In the genomic region with DNA sequence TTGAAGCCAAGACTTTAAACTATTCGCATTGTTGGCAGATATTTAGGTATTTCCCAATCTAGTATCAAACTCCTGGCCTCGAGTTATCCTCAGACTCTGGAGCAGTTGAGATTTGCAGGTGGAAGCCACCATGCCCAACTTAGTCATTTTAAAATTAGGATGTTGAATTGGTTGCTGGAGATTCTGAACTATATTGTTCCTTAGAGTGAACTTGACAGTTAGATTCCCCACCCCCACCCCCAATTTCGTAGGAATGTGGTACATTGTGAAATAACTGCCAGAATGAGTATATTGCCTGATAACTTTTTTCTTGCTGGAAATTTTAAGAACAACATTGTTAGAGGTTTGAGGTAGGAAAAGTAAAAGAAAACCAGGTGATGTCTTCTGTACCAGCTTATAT, we compare ENCODE assay signal across 14 cellular contexts. TPM values are rescaled to one million over a fixed set of nuclear protein-coding genes. Genes with fewer than 3 reads are reported as not detected.
DNase-seq lines count a peak whose midpoint lies in the region; ATAC-seq and TF ChIP-seq lines count a peak whose summit lies in the region.
"Had no signal": no experiment of that assay in that cellular context is flagged by ENCODE, and none has a peak within 500 bp of the region (broad histone marks: within the 10 kb centered on the region; RNA-seq: fewer than 3 reads in every experiment).

No MANE protein-coding gene starts in this region.

- H3K27me3 Mint-ChIP-seq in stimulated activated naive CD8-positive, alpha-beta T cell treated with anti-CD3 and anti-CD28 coated beads, Interleukin-15, Interleukin-2, amounts not matched to agents 100 ng/mL and 50 ng/mL, for 24 hours: no peaks in the 10 kb centered on the region
- H3K27me3 Mint-ChIP-seq: CD8-positive, alpha-beta memory T cell; central memory CD8-positive, alpha-beta T cell had no signal

- H3K27me3 ChIP-seq in right atrium auricular region: no peaks in the 10 kb centered on the region
- H3K27me3 ChIP-seq in upper lobe of right lung: no peaks in the 10 kb centered on the region

- H3K36me3 ChIP-seq in right atrium auricular region (no peaks in the 10 kb centered on the region), upper lobe of right lung (no peaks in the 10 kb centered on the region)

- H3K36me3 Mint-ChIP-seq in stimulated activated naive CD8-positive, alpha-beta T cell treated with anti-CD3 and anti-CD28 coated beads, Interleukin-15, Interleukin-2, amounts not matched to agents 100 ng/mL and 50 ng/mL, for 24 hours (ENCODE audit: low read depth): peaks cover 26% of the 10 kb centered on the region

- ATAC-seq in stimulated activated naive CD8-positive, alpha-beta T cell treated with anti-CD3 and anti-CD28 coated beads, Interleukin-15, Interleukin-2, amounts not matched to agents 100 U/mL and 50 U/mL, for 24 hours: no peak
- ATAC-seq in HG02884 (IDR thresholded peaks at IDR 0.05; ENCODE audit: unreplicated experiment) (no peak), upper lobe of right lung (no peak)
- ATAC-seq: right cardiac atrium had no signal

- H3K4me3 ChIP-seq in fibroblast of the aortic adventitia (ENCODE audit: low read depth, low read length): peak overlapping the region; percentile 47
- no peak overlapping the region for H3K4me3 ChIP-seq in right atrium auricular region
- H3K4me3 ChIP-seq in upper lobe of right lung: no peak overlapping the region

- no peaks in the 10 kb centered on the region for H3K9me3 ChIP-seq in right atrium auricular region
- no peaks in the 10 kb centered on the region for H3K9me3 ChIP-seq in upper lobe of right lung

- no peaks in the 10 kb centered on the region for H3K9me3 Mint-ChIP-seq in stimulated activated naive CD8-positive, alpha-beta T cell treated with anti-CD3 and anti-CD28 coated beads, Interleukin-15, Interleukin-2, amounts not matched to agents 100 ng/mL and 50 ng/mL, for 24 hours
- H3K9me3 Mint-ChIP-seq: CD8-positive, alpha-beta memory T cell; central memory CD8-positive, alpha-beta T cell had no signal

- H3K27ac Mint-ChIP-seq in stimulated activated naive CD8-positive, alpha-beta T cell treated with anti-CD3 and anti-CD28 coated beads, Interleukin-15, Interleukin-2, amounts not matched to agents 100 ng/mL and 50 ng/mL, for 24 hours: no peak overlapping the region

- TF ChIP-seq CTCF in RWPE1 (conservative IDR thresholded peaks at IDR 0.05; ENCODE audit: low read depth): no peak
- no peak for TF ChIP-seq CTCF in fibroblast of the aortic adventitia (IDR thresholded peaks at IDR 0.05; ENCODE audit: insufficient read depth, low read length)
- TF ChIP-seq CTCF in right atrium auricular region (IDR thresholded peaks at IDR 0.05): no peak
- no peak for TF ChIP-seq CTCF in upper lobe of right lung (IDR thresholded peaks at IDR 0.05)

- H3K27ac ChIP-seq in RWPE1 (peak overlapping the region; percentile 94), right atrium auricular region (no peak overlapping the region), upper lobe of right lung (no peak overlapping the region)

- CTCF ChIA-PET in RWPE1 (lab: Yijun Ruan, JAX): interaction anchor here (0.5 to 0.6 kb wide), 2 partner anchors 794 to 1333 kb away, joined by 3 read pairs; no protein-coding TSS in a partner anchor

- no peak for DNase-seq in stimulated activated naive CD8-positive, alpha-beta T cell treated with anti-CD3 and anti-CD28 coated beads, Interleukin-15, Interleukin-2, amounts not matched to agents 100 U/mL and 50 U/mL, for 24 hours
- no peak for DNase-seq in RWPE1 (ENCODE audit: low spot score)
- peak; percentile 44 for DNase-seq in fibroblast of the aortic adventitia (ENCODE audit: low read depth)
- no peak for DNase-seq in right atrium auricular region (ENCODE audit: low spot score)
- DNase-seq in upper lobe of right lung: no peak
- DNase-seq in NCI-H2171 treated with DMSO at 0.1 percent for 48 hours (lab: John Stamatoyannopoulos, UW): no peak
- DNase-seq: activated CD4-positive, alpha-beta T cell treated with anti-CD3 and anti-CD28 coated beads, Interleukin-2, amount 50 U/mL, for 1 hour; CD8-positive, alpha-beta memory T cell; KG1; NK-92 treated with Interleukin-12 subunit alpha and Interleukin-12 subunit beta, amount 100 ng/mL, for 24 hours; right cardiac atrium had no signal

- intact Hi-C loops in upper lobe of right lung (cut with DNase I): no loop called here

- H3K4me1 ChIP-seq in right atrium auricular region (peaks cover 0 to 32% of the 10 kb centered on the region in 2 donors), upper lobe of right lung (peaks cover 17% of the 10 kb centered on the region)

- H3K4me1 Mint-ChIP-seq in stimulated activated naive CD8-positive, alpha-beta T cell treated with anti-CD3 and anti-CD28 coated beads, Interleukin-15, Interleukin-2, amounts not matched to agents 100 ng/mL and 50 ng/mL, for 24 hours (ENCODE audit: low read depth): peaks cover 52% of the 10 kb centered on the region

- peak overlapping the region; percentile 69 for H3K4me3 Mint-ChIP-seq in stimulated activated naive CD8-positive, alpha-beta T cell treated with anti-CD3 and anti-CD28 coated beads, Interleukin-15, Interleukin-2, amounts not matched to agents 100 ng/mL and 50 ng/mL, for 24 hours

- POLR2A ChIA-PET in RWPE1 (lab: Yijun Ruan, JAX; ENCODE audit: low non-redundant PET): no interaction called here

RNA-seq across cellular contexts. Expression of gene NOCT, which starts 2.3 kb away (rescaled TPM):
- total RNA-seq in fibroblast of the aortic adventitia (ENCODE audit: low replicate concordance) (8.3 and 12.3 TPM in 2 replicates), right atrium auricular region (1 to 10 TPM; 6.7 to 6.8 TPM), upper lobe of right lung (4.8 TPM)
